In genomic region chr1:236795757-236796719, GRCh38 we compare ENCODE assay signal across 8 cellular contexts. TPM values are rescaled to one million over a fixed set of nuclear protein-coding genes. Genes with fewer than 3 reads are reported as not detected.
DNase-seq lines count a peak whose midpoint lies in the region; TF ChIP-seq lines count a peak whose summit lies in the region.

No MANE protein-coding gene starts in this region.

- H3K27me3 ChIP-seq in prostate gland (replicated peaks; ENCODE audit: insufficient read depth), result no peaks in the 10 kb centered on the region

- no peak for TF ChIP-seq POLR2A in prostate gland (IDR thresholded peaks at IDR 0.05)

- peak overlapping the region; percentile 84 to 85 for H3K27ac ChIP-seq in prostate gland

- intact Hi-C loops in activated T-helper 1 cell treated with anti-CD3 and anti-CD28 coated beads, Interleukin-12 subunit alpha, Interleukin-12 subunit beta, Interleukin-2, Interleukin-4 antibody, amounts not matched to agents 30 ng/mL and 10 ng/mL and 1 ng/mL, durations not matched to agents 14 hours and 24 hours and 36 hours (cut with micrococcal nuclease), result loop anchor here (1.0 to 5.0 kb wide), 7 partner anchors 37 to 513 kb away; partner anchors contain the start of genes ACTN2, EDARADD and HEATR1
- intact Hi-C loops in prostate gland (cut with DNase I), result no loop called here

- TF ChIP-seq CTCF in HFF-Myc (IDR thresholded peaks at IDR 0.05; ENCODE audit: low read depth, low read length, missing control alignments) (no peak), prostate gland (IDR thresholded peaks at IDR 0.05) (no peak)

- H3K27me3 Mint-ChIP-seq in activated T-helper 1 cell treated with anti-CD3 and anti-CD28 coated beads, Interleukin-12 subunit alpha, Interleukin-12 subunit beta, Interleukin-2, Interleukin-4 antibody, amounts not matched to agents 30 ng/mL and 10 ng/mL and 1 ng/mL, durations not matched to agents 14 hours and 24 hours and 36 hours (ENCODE audit: insufficient read depth), result peaks cover 8% of the 10 kb centered on the region

- no peaks in the 10 kb centered on the region for H3K36me3 ChIP-seq in prostate gland

- DNase-seq in NCI-H1417 (lab: John Stamatoyannopoulos, UW) (peak in 2 of 3 experiments; percentile 37 to 56), NCI-H1417 treated with DMSO at 0.1 percent for 48 hours (lab: John Stamatoyannopoulos, UW) (no peak), HFF-Myc (ENCODE audit: extremely low read depth, low read depth) (no peak), NAMALWA (ENCODE audit: low spot score) (peak; percentile 64), globus pallidus (ENCODE audit: low spot score) (peak; percentile 12), prostate gland (ENCODE audit: low spot score) (no peak), occipital lobe (lab: John Stamatoyannopoulos, UW) (no peak)
- no peak for DNase-seq in activated T-helper 1 cell treated with anti-CD3 and anti-CD28 coated beads, Interleukin-12 subunit alpha, Interleukin-12 subunit beta, Interleukin-2, Interleukin-4 antibody, amounts not matched to agents 30 ng/mL and 10 ng/mL and 1 ng/mL, durations not matched to agents 14 hours and 24 hours and 36 hours (ENCODE audit: low spot score)

- H3K4me3 ChIP-seq in HFF-Myc (replicated peaks; ENCODE audit: low read depth, low read length), result peak overlapping the region; percentile 99
- peak overlapping the region; percentile 89 to 90 for H3K4me3 ChIP-seq in prostate gland

- no peaks in the 10 kb centered on the region for H3K9me3 ChIP-seq in prostate gland

- H3K4me1 ChIP-seq in prostate gland (replicated peaks), result no peaks in the 10 kb centered on the region

- peaks cover 43% of the 10 kb centered on the region for H3K4me1 Mint-ChIP-seq in activated T-helper 1 cell treated with anti-CD3 and anti-CD28 coated beads, Interleukin-12 subunit alpha, Interleukin-12 subunit beta, Interleukin-2, Interleukin-4 antibody, amounts not matched to agents 30 ng/mL and 10 ng/mL and 1 ng/mL, durations not matched to agents 14 hours and 24 hours and 36 hours (ENCODE audit: low read depth)

- H3K36me3 Mint-ChIP-seq in activated T-helper 1 cell treated with anti-CD3 and anti-CD28 coated beads, Interleukin-12 subunit alpha, Interleukin-12 subunit beta, Interleukin-2, Interleukin-4 antibody, amounts not matched to agents 30 ng/mL and 10 ng/mL and 1 ng/mL, durations not matched to agents 14 hours and 24 hours and 36 hours (ENCODE audit: low read depth), result peaks cover 12% of the 10 kb centered on the region

- no peaks in the 10 kb centered on the region for H3K9me3 Mint-ChIP-seq in activated T-helper 1 cell treated with anti-CD3 and anti-CD28 coated beads, Interleukin-12 subunit alpha, Interleukin-12 subunit beta, Interleukin-2, Interleukin-4 antibody, amounts not matched to agents 30 ng/mL and 10 ng/mL and 1 ng/mL, durations not matched to agents 14 hours and 24 hours and 36 hours

- H3K4me3 Mint-ChIP-seq in activated T-helper 1 cell treated with anti-CD3 and anti-CD28 coated beads, Interleukin-12 subunit alpha, Interleukin-12 subunit beta, Interleukin-2, Interleukin-4 antibody, amounts not matched to agents 30 ng/mL and 10 ng/mL and 1 ng/mL, durations not matched to agents 14 hours and 24 hours and 36 hours, result peak overlapping the region; percentile 89

- 1% methylated on average over 37 of the region's 41 CpGs for WGBS in prostate gland

- peak overlapping the region; percentile 96 for H3K27ac Mint-ChIP-seq in activated T-helper 1 cell treated with anti-CD3 and anti-CD28 coated beads, Interleukin-12 subunit alpha, Interleukin-12 subunit beta, Interleukin-2, Interleukin-4 antibody, amounts not matched to agents 30 ng/mL and 10 ng/mL and 1 ng/mL, durations not matched to agents 14 hours and 24 hours and 36 hours

RNA-seq across cellular contexts. Expression of gene MTR, which starts 0.9 kb away (rescaled TPM):
- 48.9 and 49.2 TPM in 2 replicates for total RNA-seq in activated T-helper 1 cell treated with anti-CD3 and anti-CD28 coated beads, Interleukin-12 subunit alpha, Interleukin-12 subunit beta, Interleukin-2, Interleukin-4 antibody, amounts not matched to agents 30 ng/mL and 10 ng/mL and 1 ng/mL, durations not matched to agents 14 hours and 24 hours and 36 hours
- total RNA-seq in prostate gland (10 to 100 TPM; 18.8 to 48.7 TPM), occipital lobe (28.4 TPM)

Comparison
In these comparisons a context has a peak if more than half of its experiments do, and no peak if none do; other contexts are left out.
1. DNase-seq: peak in NCI-H1417 (2 of 3), NAMALWA (single experiment) and globus pallidus (single experiment); none in NCI-H1417 treated with DMSO at 0.1 percent for 48 hours (single experiment), HFF-Myc (single experiment), activated T-helper 1 cell treated with anti-CD3 and anti-CD28 coated beads, Interleukin-12 subunit alpha, Interleukin-12 subunit beta, Interleukin-2, Interleukin-4 antibody, amounts not matched to agents 30 ng/mL and 10 ng/mL and 1 ng/mL, durations not matched to agents 14 hours and 24 hours and 36 hours (single experiment), prostate gland (single experiment) and occipital lobe (single experiment).